In the genomic region with DNA sequence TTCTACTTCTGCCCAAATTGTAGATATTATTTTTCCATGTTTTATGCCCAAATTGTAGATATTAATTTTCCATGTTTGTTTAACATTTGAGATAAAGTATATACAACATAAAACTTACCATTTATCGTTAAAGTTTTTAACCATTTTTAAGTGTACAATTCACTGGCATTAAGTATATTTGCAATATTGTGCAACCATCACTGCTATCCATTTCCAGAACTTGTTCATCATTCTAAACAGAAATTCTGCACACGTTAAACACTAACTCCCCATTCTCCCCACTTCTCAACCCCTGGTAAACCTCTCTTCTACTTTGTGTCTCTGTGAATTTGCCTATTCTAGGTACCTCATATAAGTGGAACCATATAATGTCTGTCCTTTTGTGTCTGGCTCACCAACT, we compare ENCODE assay signal across 22 cellular contexts.
A peak's percentile ranks its signal among the peaks of the same experiment; 100 is the strongest.
DNase-seq lines count a peak whose midpoint lies in the region; ATAC-seq, FAIRE-seq and TF ChIP-seq lines count a peak whose summit lies in the region.
"Had no signal": no experiment of that assay in that cellular context is flagged by ENCODE, and none has a peak within 500 bp of the region (broad histone marks: within the 10 kb centered on the region; RNA-seq: fewer than 3 reads in every experiment).

No MANE protein-coding gene starts in this region.

- H3K4me3 ChIP-seq in PC-3 (ENCODE audit: low read length) (no peak overlapping the region), smooth muscle cell (no peak overlapping the region)
- H3K4me3 ChIP-seq: BLaER1, GM12878, GM23338 had no signal

- H3K4me3 Mint-ChIP-seq in Calu3 (ENCODE audit: low read depth, unreplicated experiment), result no peak overlapping the region
- peak overlapping the region; percentile 32 for H3K4me3 Mint-ChIP-seq in progenitor cell of endocrine pancreas (ENCODE audit: low read depth)
- H3K4me3 Mint-ChIP-seq: B cell; CD4-positive, CD25-positive, alpha-beta regulatory T cell; CD8-positive, alpha-beta T cell; GM23338; H9; HFFc6 had no signal

- intact Hi-C loops in Calu3 (cut with micrococcal nuclease; ENCODE audit: unreplicated experiment), result no loop called here
- intact Hi-C loops in PC-3 (cut with micrococcal nuclease), result no loop called here

- H3K4me2 ChIP-seq in PC-3 (ENCODE audit: low read length) (no peak overlapping the region), smooth muscle cell (no peak overlapping the region)
- H3K4me2 ChIP-seq: GM23338 had no signal

- no peaks in the 10 kb centered on the region for H3K27me3 Mint-ChIP-seq in Calu3 (ENCODE audit: unreplicated experiment)
- no peaks in the 10 kb centered on the region for H3K27me3 Mint-ChIP-seq in progenitor cell of endocrine pancreas
- H3K27me3 Mint-ChIP-seq: B cell; CD4-positive, CD25-positive, alpha-beta regulatory T cell had no signal

- H3K36me3 ChIP-seq in PC-3 (ENCODE audit: low read depth, low read length) (no peaks in the 10 kb centered on the region), smooth muscle cell (ENCODE audit: low read depth) (no peaks in the 10 kb centered on the region)

- in situ Hi-C loops in KBM-7 (cut with MboI; ENCODE audit: low pct_unique_long_range_greater_than_20kb, low sequenced_read_pairs), result loop anchor here (25.0 kb wide), 1 partner anchor 179 kb away; no protein-coding TSS in a partner anchor

- H3K79me2 ChIP-seq in PC-3 (ENCODE audit: low read length) (no peaks in the 10 kb centered on the region), smooth muscle cell (ENCODE audit: low read depth) (no peaks in the 10 kb centered on the region)

- H3K27me3 ChIP-seq in PC-3 (ENCODE audit: low read length) (no peaks in the 10 kb centered on the region), smooth muscle cell (ENCODE audit: low read depth) (no peaks in the 10 kb centered on the region)
- H3K27me3 ChIP-seq: BLaER1 had no signal

- no peak for DNase-seq in Calu3
- no peak for DNase-seq in GM18507 (ENCODE audit: extremely low spot score, insufficient read length, low read depth)
- DNase-seq in PC-3, result no peak
- DNase-seq in progenitor cell of endocrine pancreas (ENCODE audit: low spot score, unreplicated experiment), result no peak
- DNase-seq in KBM-7, result no peak
- no peak for DNase-seq in smooth muscle cell (lab: John Stamatoyannopoulos, UW; ENCODE audit: unreplicated experiment)
- no peak for DNase-seq in NCI-H2081 (lab: John Stamatoyannopoulos, UW)
- DNase-seq: Caco-2; CD4-positive, CD25-positive, alpha-beta regulatory T cell; CD8-positive, alpha-beta T cell; DMS 273 treated with DMSO at 0.1 percent for 48 hours; DMS79; EL; GDM1; H9; HFFc6 had no signal

- BruUV-seq in Calu3 (replicated peaks; lab: Mats Ljungman, UMichigan), result no TSS peak
- BruUV-seq in PC-3 (replicated peaks; lab: Mats Ljungman, UMichigan), result TSS peak; percentile 62

- H3K36me3 Mint-ChIP-seq in Calu3 (ENCODE audit: insufficient read depth, unreplicated experiment) (peaks cover 25% of the 10 kb centered on the region), progenitor cell of endocrine pancreas (ENCODE audit: insufficient read depth) (peaks cover 4% of the 10 kb centered on the region)

- 97% methylated on average over 2 of the region's 2 CpGs for WGBS in smooth muscle cell (ENCODE audit: low lambda C conversion rate)

- no peaks in the 10 kb centered on the region for H4K20me1 ChIP-seq in PC-3 (ENCODE audit: low read length)
- H4K20me1 ChIP-seq in smooth muscle cell (ENCODE audit: low read depth), result no peaks in the 10 kb centered on the region
- H4K20me1 ChIP-seq: BLaER1 had no signal

- H3K27ac ChIP-seq in PC-3 (ENCODE audit: low read length) (no peak overlapping the region), smooth muscle cell (ENCODE audit: low read depth) (no peak overlapping the region)
- H3K27ac ChIP-seq: BLaER1, C4-2B had no signal

- H3F3A ChIP-seq in PC-3 (ENCODE audit: low read length, unreplicated experiment) (no peaks in the 10 kb centered on the region), smooth muscle cell (ENCODE audit: low read depth) (no peaks in the 10 kb centered on the region)

- H3K9ac ChIP-seq in PC-3 (ENCODE audit: low read length) (no peak overlapping the region), smooth muscle cell (ENCODE audit: low read depth) (no peak overlapping the region)
- H3K9ac ChIP-seq: BLaER1 had no signal

- CTCF ChIA-PET in Calu3 (lab: Charles Lee), result interaction anchor here (0.6 to 1.0 kb wide), 2 partner anchors 16 to 528 kb away, joined by 3 read pairs; no protein-coding TSS in a partner anchor
- CTCF ChIA-PET in PC-3 (lab: Charles Lee), result interaction anchor here (1.2 kb wide), 1 partner anchor 35 kb away, joined by 3 read pairs; no protein-coding TSS in a partner anchor

- H3K9me3 Mint-ChIP-seq in Calu3 (ENCODE audit: low read depth, unreplicated experiment), result no peaks in the 10 kb centered on the region
- H3K9me3 Mint-ChIP-seq in progenitor cell of endocrine pancreas (ENCODE audit: low read depth), result no peaks in the 10 kb centered on the region
- H3K9me3 Mint-ChIP-seq: CD4-positive, CD25-positive, alpha-beta regulatory T cell; CD8-positive, alpha-beta T cell; GM23338; H9; HFFc6 had no signal

- no peaks in the 10 kb centered on the region for H3K9me2 ChIP-seq in PC-3 (replicated peaks; ENCODE audit: low read length)

- H3K27ac Mint-ChIP-seq in Calu3 (ENCODE audit: unreplicated experiment), result peak overlapping the region; percentile 1
- peak overlapping the region; percentile 26 for H3K27ac Mint-ChIP-seq in progenitor cell of endocrine pancreas
- H3K27ac Mint-ChIP-seq: B cell; CD4-positive, CD25-positive, alpha-beta regulatory T cell; CD8-positive, alpha-beta T cell; GM23338; H9; HFFc6 had no signal

- no peak for ATAC-seq in PC-3
- ATAC-seq: CD8-positive, alpha-beta T cell; GM12878; GM23338 had no signal

- peaks cover 9% of the 10 kb centered on the region; the same call in 1 of the 2 replicates for H3K4me1 ChIP-seq in PC-3 (ENCODE audit: insufficient read depth, low read length)
- peaks cover 8% of the 10 kb centered on the region for H3K4me1 ChIP-seq in smooth muscle cell (ENCODE audit: low read depth)

- POLR2A ChIA-PET in PC-3 (lab: Charles Lee; ENCODE audit: unreplicated experiment), result interaction anchor here (0.6 kb wide), 1 partner anchor 8 kb away, joined by 7 read pairs; no protein-coding TSS in a partner anchor

- no peak for TF ChIP-seq CTCF in Calu3 (IDR thresholded peaks at IDR 0.05; ENCODE audit: unreplicated experiment)
- TF ChIP-seq CTCF in PC-3 (conservative IDR thresholded peaks at IDR 0.05; ENCODE audit: low read depth, low read length), result no peak
- TF ChIP-seq CTCF in progenitor cell of endocrine pancreas (IDR thresholded peaks at IDR 0.05; ENCODE audit: unreplicated experiment), result no peak
- no peak for TF ChIP-seq CTCF in smooth muscle cell (IDR thresholded peaks at IDR 0.05; ENCODE audit: borderline replicate concordance, insufficient read depth, poor library complexity, severe bottlenecking)

- H3K4me1 Mint-ChIP-seq in Calu3 (ENCODE audit: low read depth, unreplicated experiment), result peaks cover 58% of the 10 kb centered on the region
- H3K4me1 Mint-ChIP-seq in progenitor cell of endocrine pancreas (ENCODE audit: low read depth), result peaks cover 72% of the 10 kb centered on the region

- no peak overlapping the region for H2AFZ ChIP-seq in PC-3 (ENCODE audit: low read length)
- no peak overlapping the region for H2AFZ ChIP-seq in smooth muscle cell (ENCODE audit: low read depth)
- H2AFZ ChIP-seq: GM23338 had no signal

- no peaks in the 10 kb centered on the region for H3K9me3 ChIP-seq in PC-3 (ENCODE audit: low read length)
- no peaks in the 10 kb centered on the region for H3K9me3 ChIP-seq in smooth muscle cell (replicated peaks; ENCODE audit: low read depth)
- H3K9me3 ChIP-seq: BLaER1, Caco-2 had no signal

- FAIRE-seq in GM18507 (lab: Jason Lieb, UNC), result peak; percentile 46
- FAIRE-seq: D721Med, GM12878 had no signal
